Comparison of ENCODE assay signal across 10 cellular contexts in the genomic region with DNA sequence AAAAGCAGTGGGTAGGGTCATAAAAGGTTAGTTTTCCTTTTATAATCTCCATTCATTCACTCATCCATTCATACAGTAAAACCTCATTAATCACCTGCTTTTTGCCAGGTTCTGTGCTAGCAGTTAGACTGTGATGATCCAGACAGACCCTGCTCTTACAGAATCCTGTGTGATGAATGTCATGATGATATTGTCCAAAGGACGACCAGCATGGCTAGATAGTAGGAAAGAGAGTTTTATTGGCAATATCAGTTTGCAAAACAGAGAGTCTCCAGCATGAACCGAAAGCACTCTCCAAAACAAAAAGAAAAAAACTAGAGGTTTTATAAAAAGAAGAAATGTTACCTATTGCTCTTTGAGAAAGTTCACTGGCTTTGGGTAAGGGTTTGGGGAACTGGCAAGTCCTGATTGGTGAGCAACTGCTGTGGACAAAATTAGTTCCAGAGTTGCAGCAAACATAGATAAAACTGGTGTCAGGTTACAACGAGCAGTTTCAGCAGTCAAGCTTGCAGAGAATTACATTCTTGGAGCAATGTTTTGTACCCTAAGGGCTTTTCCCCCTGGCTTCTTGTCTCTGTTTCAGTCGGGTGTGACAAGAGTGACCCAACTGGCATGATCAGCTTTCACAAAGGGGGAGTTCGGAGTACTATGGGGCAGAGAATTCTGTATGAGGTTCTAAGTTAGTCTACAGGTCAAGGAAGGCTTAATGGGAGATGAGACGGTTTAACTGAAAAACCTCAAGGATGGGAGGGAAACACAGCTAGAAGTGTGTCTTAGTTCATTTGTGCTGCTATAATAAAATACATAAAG. TPM values are rescaled to one million over a fixed set of nuclear protein-coding genes. Genes with fewer than 3 reads are reported as not detected.
DNase-seq lines count a peak whose midpoint lies in the region; ATAC-seq and TF ChIP-seq lines count a peak whose summit lies in the region.
"Had no signal": no experiment of that assay in that cellular context is flagged by ENCODE, and none has a peak within 500 bp of the region (broad histone marks: within the 10 kb centered on the region; RNA-seq: fewer than 3 reads in every experiment).

No MANE protein-coding gene starts in this region.

- peaks cover 0 to 4% of the 10 kb centered on the region in 2 donors for H3K4me1 ChIP-seq in breast epithelium
- peaks cover 3 to 19% of the 10 kb centered on the region in 2 donors for H3K4me1 ChIP-seq in aorta (ENCODE audit: control insufficient read depth in 1 of 2, insufficient read depth in 2 of 2, low read length in 2 of 2)

- peak; percentile 56 for DNase-seq in MCF 10A (ENCODE audit: unreplicated experiment)
- DNase-seq in breast epithelium (ENCODE audit: low spot score in 2 of 2) = no peak
- peak; percentile 52 for DNase-seq in SKM-1 treated with dmso at 0.1 percent for 144 hours (lab: John Stamatoyannopoulos, UW; ENCODE audit: unreplicated experiment)
- DNase-seq in left cardiac atrium = no peak
- no peak for DNase-seq in aorta
- no peak for DNase-seq in NCI-H1048 (lab: John Stamatoyannopoulos, UW)
- no peak for DNase-seq in activated T-cell treated with anti-CD3 and anti-CD28 coated beads, Interleukin-2, amount 50 U/mL, for 72 hours
- DNase-seq: DND-41; stimulated activated CD4-positive, alpha-beta T cell treated with anti-CD3 and anti-CD28 coated beads, Interleukin-2, amount 100 ng/mL, for 48 hours had no signal

- no peak overlapping the region for H3K4me3 ChIP-seq in breast epithelium
- H3K4me3 ChIP-seq in aorta (ENCODE audit: low read length in 2 of 2) = no peak overlapping the region

- no peaks in the 10 kb centered on the region for H3K36me3 ChIP-seq in breast epithelium
- H3K36me3 ChIP-seq in aorta (ENCODE audit: control insufficient read depth in 1 of 2, insufficient read depth in 2 of 2, low read length in 1 of 2) = no peaks in the 10 kb centered on the region

- H3K9me3 Mint-ChIP-seq in MCF 10A (ENCODE audit: unreplicated experiment) = peaks cover 4% of the 10 kb centered on the region
- H3K9me3 Mint-ChIP-seq in activated T-cell treated with anti-CD3 and anti-CD28 coated beads, Interleukin-2, amount 50 U/mL, for 72 hours = peaks cover 5 to 16% of the 10 kb centered on the region in 2 donors

- 13 to 21% methylated on average over 6 of the region's 6 CpGs for WGBS in aorta, 2 donors

- CTCF ChIA-PET in MCF 10A (lab: Yijun Ruan, JAX) = no interaction called here

- H3K27me3 ChIP-seq in breast epithelium = no peaks in the 10 kb centered on the region
- no peaks in the 10 kb centered on the region for H3K27me3 ChIP-seq in aorta (ENCODE audit: control insufficient read depth in 1 of 2, insufficient read depth in 2 of 2, low read length in 1 of 2)

- BruUV-seq in MCF 10A (replicated peaks; lab: Mats Ljungman, UMichigan) = no TSS peak

- H3K9me3 ChIP-seq in breast epithelium (no peaks in the 10 kb centered on the region), aorta (ENCODE audit: control insufficient read depth, low read length) (no peaks in the 10 kb centered on the region)

- H3K27ac ChIP-seq in breast epithelium (no peak overlapping the region), aorta (ENCODE audit: low read depth in 1 of 2, low read length in 2 of 2) (peak overlapping the region; percentile 43 to 64)

- ATAC-seq in left cardiac atrium = peak; percentile 87 to 88
- ATAC-seq in aorta (ENCODE audit: low FRiP score) = peak; percentile 47
- ATAC-seq in HG02885 (IDR thresholded peaks at IDR 0.05; ENCODE audit: poor library complexity, unreplicated experiment) = no peak
- ATAC-seq in activated T-cell treated with anti-CD3 and anti-CD28 coated beads, Interleukin-2, amount 50 U/mL, for 72 hours (replicated peaks in 1 of 2) = no peak

- intact Hi-C loops in MCF 10A (cut with micrococcal nuclease) (no loop called here), breast epithelium (cut with DNase I; ENCODE audit: low total_unique reads) (no loop called here), left cardiac atrium (cut with DNase I) (no loop called here), aorta (cut with DNase I) (loop anchor here in 1 of 2 donors (5.0 kb wide), 1 partner anchor 97 kb away; no protein-coding TSS in a partner anchor)

- H3K36me3 Mint-ChIP-seq in MCF 10A (ENCODE audit: insufficient read depth, unreplicated experiment) = peaks cover 8% of the 10 kb centered on the region
- peaks cover 19 to 33% of the 10 kb centered on the region in 2 donors for H3K36me3 Mint-ChIP-seq in activated T-cell treated with anti-CD3 and anti-CD28 coated beads, Interleukin-2, amount 50 U/mL, for 72 hours (ENCODE audit: insufficient read depth in 2 of 2)

- no peak overlapping the region for H3K4me3 Mint-ChIP-seq in MCF 10A (ENCODE audit: unreplicated experiment)
- H3K4me3 Mint-ChIP-seq in activated T-cell treated with anti-CD3 and anti-CD28 coated beads, Interleukin-2, amount 50 U/mL, for 72 hours = no peak overlapping the region

- H3K27me3 Mint-ChIP-seq in MCF 10A (ENCODE audit: insufficient read depth, unreplicated experiment) = no peaks in the 10 kb centered on the region
- no peaks in the 10 kb centered on the region for H3K27me3 Mint-ChIP-seq in activated T-cell treated with anti-CD3 and anti-CD28 coated beads, Interleukin-2, amount 50 U/mL, for 72 hours (ENCODE audit: low read depth)

- H3K4me1 Mint-ChIP-seq in MCF 10A (ENCODE audit: insufficient read depth, unreplicated experiment) = peaks cover 28% of the 10 kb centered on the region
- peaks cover 14% of the 10 kb centered on the region for H3K4me1 Mint-ChIP-seq in activated T-cell treated with anti-CD3 and anti-CD28 coated beads, Interleukin-2, amount 50 U/mL, for 72 hours (ENCODE audit: low read depth)

- no peak for TF ChIP-seq CTCF in MCF 10A (IDR thresholded peaks at IDR 0.05; ENCODE audit: unreplicated experiment)
- TF ChIP-seq CTCF in breast epithelium (IDR thresholded peaks at IDR 0.05) = no peak

- POLR2A ChIA-PET in MCF 10A (lab: Yijun Ruan, JAX) = interaction anchor here (0.9 to 1.2 kb wide), 2 partner anchors 12 to 16 kb away, joined by 3 to 4 read pairs; no protein-coding TSS in a partner anchor

- no peak overlapping the region for H3K27ac Mint-ChIP-seq in MCF 10A (ENCODE audit: low read depth, unreplicated experiment)
- H3K27ac Mint-ChIP-seq in activated T-cell treated with anti-CD3 and anti-CD28 coated beads, Interleukin-2, amount 50 U/mL, for 72 hours = no peak overlapping the region

- no peak for TF ChIP-seq POLR2A in breast epithelium (IDR thresholded peaks at IDR 0.05)

RNA-seq across cellular contexts. Expression of gene HSD17B12, which starts 58.3 kb away (rescaled TPM):
- total RNA-seq in MCF 10A (2022) (110 and 117 TPM in 2 replicates), breast epithelium (10 to 100 TPM; 36.1 to 48.9 (median 47.2) TPM), left cardiac atrium (100 to 1,000 TPM; 119 to 155 TPM), aorta (100 to 1,000 TPM; 106 to 108 TPM)
- 10 to 100 TPM; 62.2 to 68.5 TPM for polyA plus RNA-seq in aorta
- total RNA-seq in activated T-cell treated with anti-CD3 and anti-CD28 coated beads, Interleukin-2, amount 50 U/mL, for 72 hours = 10 to 100 TPM; 46.2 to 49.0 TPM

Comparison
In these comparisons a context has a peak if more than half of its experiments do, and no peak if none do; other contexts are left out.
1. DNase-seq: peak in MCF 10A (single experiment) and SKM-1 treated with dmso at 0.1 percent for 144 hours (single experiment); none in breast epithelium (0 of 2), left cardiac atrium (single experiment), aorta (0 of 2), NCI-H1048 (single experiment) and activated T-cell treated with anti-CD3 and anti-CD28 coated beads, Interleukin-2, amount 50 U/mL, for 72 hours (0 of 2).
2. H3K27ac ChIP-seq: peak in aorta (2 of 2); none in breast epithelium (0 of 2).
3. ATAC-seq: peak in left cardiac atrium (2 of 2) and aorta (single experiment); none in HG02885 (single experiment) and activated T-cell treated with anti-CD3 and anti-CD28 coated beads, Interleukin-2, amount 50 U/mL, for 72 hours (0 of 2).